ENCODE assay signal across 23 cellular contexts in genomic region chr17:43027091-43028032, GRCh38. TPM values are rescaled to one million over a fixed set of nuclear protein-coding genes. Genes with fewer than 3 reads are reported as not detected.
A peak's percentile ranks its signal among the peaks of the same experiment; 100 is the strongest.
DNase-seq lines count a peak whose midpoint lies in the region; ATAC-seq, FAIRE-seq and TF ChIP-seq lines count a peak whose summit lies in the region.
"Had no signal": no experiment of that assay in that cellular context is flagged by ENCODE, and none has a peak within 500 bp of the region (broad histone marks: within the 10 kb centered on the region; RNA-seq: fewer than 3 reads in every experiment).

No MANE protein-coding gene starts in this region.

- H2BK20ac ChIP-seq in H1 (ENCODE audit: low read length), result peak overlapping the region; percentile 99

- H3K79me2 ChIP-seq in H1 (ENCODE audit: control insufficient read depth in 1 of 2, insufficient read depth in 2 of 2, low read length in 2 of 2), result peaks cover 0 to 6% of the 10 kb centered on the region in 2 experiments; a peak in 2 of 4 replicates

- H4K20me1 ChIP-seq in H1 (replicated peaks in 1 of 2; ENCODE audit: control insufficient read depth in 1 of 2, insufficient read depth in 2 of 2, low read length in 2 of 2), result no peaks in the 10 kb centered on the region

- H3K4me2 ChIP-seq in H1 (ENCODE audit: insufficient read depth in 1 of 2, low read depth in 2 of 2, low read length in 2 of 2), result peak overlapping the region; percentile 64 to 69
- H3K4me2 ChIP-seq: smooth muscle cell had no signal

- no peak for FAIRE-seq in H1 (lab: Jason Lieb, UNC)
- FAIRE-seq: GM19239, K562 had no signal

- WGBS in H1 (ENCODE audit: extremely low coverage in 1 of 2, insufficient coverage in 1 of 2, insufficient read length in 1 of 2, insufficient replicate concordance in 2 of 2, low coverage in 1 of 2, low lambda C conversion rate in 2 of 2, missing lambda C conversion rate in 1 of 2), 2 experiments, result 68% methylated on average over 7 of the region's 9 CpGs; no CpG with 5 or more reads in 1 of the 2 experiments

- H3K14ac ChIP-seq in H1 (ENCODE audit: insufficient read length), result no peak overlapping the region

- no peaks in the 10 kb centered on the region for H3K9me3 Mint-ChIP-seq in neural crest cell
- H3K9me3 Mint-ChIP-seq: activated naive CD4-positive, alpha-beta T cell treated with anti-CD3 and anti-CD28 coated beads, Interleukin-2, amount 50 U/mL, for 24 hours; mesothelial cell of epicardium; stimulated activated naive CD8-positive, alpha-beta T cell treated with anti-CD3 and anti-CD28 coated beads, Interleukin-15, Interleukin-2, amounts not matched to agents 100 ng/mL and 50 ng/mL, for 24 hours had no signal

- H3K9ac ChIP-seq in H1 (replicated peaks in 1 of 4; ENCODE audit: extremely low read depth in 1 of 4, low read depth in 3 of 4, low read length in 3 of 4), result no peak overlapping the region; a peak in 2 of 7 replicates

- H2AFZ ChIP-seq in H1 (ENCODE audit: low read length), result no peak overlapping the region

- peak overlapping the region; percentile 78 for H2AK5ac ChIP-seq in H1 (ENCODE audit: low read depth, low read length)

- peak overlapping the region; percentile 92 for H4K91ac ChIP-seq in H1 (replicated peaks; ENCODE audit: insufficient read length, low read length)

- TF ChIP-seq RAD21 in H1 (IDR thresholded peaks at IDR 0.05 in 1 of 2, conservative IDR thresholded peaks at IDR 0.05 in 1 of 2; ENCODE audit: low read depth in 2 of 2, low read length in 2 of 2), result 0 out of 4 replicates have a peak, but pooled peaks of 1 of the 2 experiments have one; percentile 12

- peak overlapping the region; percentile 96 for H3K18ac ChIP-seq in H1 (ENCODE audit: extremely low read depth, low read length)

- no peak overlapping the region for H3K27ac ChIP-seq in H1 (ENCODE audit: low read depth, low read length)
- H3K27ac ChIP-seq: left ventricle myocardium inferior had no signal

- peak overlapping the region; percentile 92 for H2BK12ac ChIP-seq in H1 (ENCODE audit: low read depth, low read length)

- TF ChIP-seq CTCF in H1 (IDR thresholded peaks at IDR 0.05; ENCODE audit: control extremely low read depth in 1 of 3, insufficient read depth in 1 of 3, low read depth in 1 of 3, low read length in 3 of 3) (no peak), neural crest cell (conservative IDR thresholded peaks at IDR 0.05) (no peak)

- H2BK15ac ChIP-seq in H1 (ENCODE audit: low read length), result no peak overlapping the region; the same call in 1 of the 2 replicates

- no peak for ATAC-seq in GM21381 (IDR thresholded peaks at IDR 0.05; ENCODE audit: unreplicated experiment)
- ATAC-seq: K562, Right ventricle myocardium inferior had no signal

- H3K4me1 Mint-ChIP-seq in neural crest cell, result peaks cover 42% of the 10 kb centered on the region

- peaks cover 15 to 22% (median 17%) of the 10 kb centered on the region in 4 experiments for H3K4me1 ChIP-seq in H1 (replicated peaks in 1 of 4; ENCODE audit: control insufficient read depth in 3 of 4, insufficient read depth in 4 of 4, low read length in 3 of 4)

- no peaks in the 10 kb centered on the region for H3K36me3 Mint-ChIP-seq in neural crest cell (ENCODE audit: low read depth)
- H3K36me3 Mint-ChIP-seq: activated naive CD4-positive, alpha-beta T cell treated with anti-CD3 and anti-CD28 coated beads, Interleukin-2, amount 50 U/mL, for 24 hours; mesothelial cell of epicardium had no signal

- no peak for TF ChIP-seq POLR2A in H1 (IDR thresholded peaks at IDR 0.05; ENCODE audit: control extremely low read depth in 1 of 2, low read depth in 2 of 2, low read length in 2 of 2)

- H3K4me3 ChIP-seq in H7 (ENCODE audit: insufficient read depth, low read depth, low read length) (no peak overlapping the region), H1 (ENCODE audit: extremely low read depth in 1 of 4, insufficient read depth in 2 of 4, low read depth in 3 of 4, low read length in 4 of 4) (peak overlapping the region in 2 of 4 experiments; percentile 1 to 41; a peak in 3 of 8 replicates)
- H3K4me3 ChIP-seq: ascending aorta, esophagus muscularis mucosa, gastrocnemius medialis, K562, left ventricle myocardium inferior, smooth muscle cell, tibial artery had no signal

- peaks cover 3% of the 10 kb centered on the region for H3K27me3 Mint-ChIP-seq in neural crest cell (ENCODE audit: low read depth)
- H3K27me3 Mint-ChIP-seq: activated naive CD4-positive, alpha-beta T cell treated with anti-CD3 and anti-CD28 coated beads, Interleukin-2, amount 50 U/mL, for 24 hours; stimulated activated naive CD8-positive, alpha-beta T cell treated with anti-CD3 and anti-CD28 coated beads, Interleukin-15, Interleukin-2, amounts not matched to agents 100 ng/mL and 50 ng/mL, for 24 hours had no signal

- CTCF ChIA-PET in H1 (lab: Charles Lee; ENCODE audit: partially characterized antibody), result interaction anchor here (0.5 to 1.6 kb wide), 4 partner anchors 13 to 282 kb away, joined by 3 to 5 read pairs (median 3); no protein-coding TSS in a partner anchor

- H3K79me1 ChIP-seq in H1 (ENCODE audit: low read depth, low read length), result no peaks in the 10 kb centered on the region; the same call in 1 of the 2 replicates

- no peaks in the 10 kb centered on the region for H3K9me3 ChIP-seq in H1 (ENCODE audit: insufficient read depth in 2 of 2, low read depth in 1 of 2, low read length in 1 of 2)
- H3K9me3 ChIP-seq: ascending aorta, esophagus muscularis mucosa, gastrocnemius medialis, left ventricle myocardium inferior, tibial artery had no signal

- peaks cover 4% of the 10 kb centered on the region for H3K36me3 ChIP-seq in H7 (replicated peaks; ENCODE audit: control insufficient read depth, insufficient read depth, low read length)
- H3K36me3 ChIP-seq in H1 (ENCODE audit: control insufficient read depth in 2 of 4, insufficient read depth in 4 of 4, low read length in 3 of 4), result peaks cover 0 to 22% (median 4%) of the 10 kb centered on the region in 4 experiments; a peak in 2 of 8 replicates
- H3K36me3 ChIP-seq: ascending aorta, esophagus muscularis mucosa, gastrocnemius medialis, left ventricle myocardium inferior, tibial artery had no signal

- H3K27me3 ChIP-seq in H7 (ENCODE audit: control insufficient read depth, insufficient read depth, low read length) (no peaks in the 10 kb centered on the region), H1 (replicated peaks in 1 of 4; ENCODE audit: control insufficient read depth in 3 of 4, extremely low read depth in 1 of 4, insufficient read depth in 3 of 4, low read length in 3 of 4) (no peaks in the 10 kb centered on the region)
- H3K27me3 ChIP-seq: ascending aorta, esophagus muscularis mucosa, gastrocnemius medialis, tibial artery had no signal

- peak in 1 of 2 experiments; percentile 77; a peak in 1 of 3 replicates for TF ChIP-seq EP300 in H1 (IDR thresholded peaks at IDR 0.05; ENCODE audit: borderline replicate concordance in 1 of 2, low read depth in 2 of 2, low read length in 2 of 2)

- H3K56ac ChIP-seq in H1 (replicated peaks; ENCODE audit: insufficient read length, low read depth, low read length), result no peak overlapping the region

- no peak overlapping the region for H4K8ac ChIP-seq in H1 (ENCODE audit: extremely low read depth, insufficient read depth, low read length)

- peak overlapping the region; percentile 94 for H2BK5ac ChIP-seq in H1 (ENCODE audit: low read depth, low read length)

- H3K27ac Mint-ChIP-seq in neural crest cell (ENCODE audit: unreplicated experiment), result no peak overlapping the region
- H3K27ac Mint-ChIP-seq: activated naive CD4-positive, alpha-beta T cell treated with anti-CD3 and anti-CD28 coated beads, Interleukin-2, amount 50 U/mL, for 24 hours; stimulated activated naive CD8-positive, alpha-beta T cell treated with anti-CD3 and anti-CD28 coated beads, Interleukin-15, Interleukin-2, amounts not matched to agents 100 ng/mL and 50 ng/mL, for 24 hours had no signal

- H3K23ac ChIP-seq in H1 (ENCODE audit: insufficient read length), result no peak overlapping the region

- peak overlapping the region; percentile 65 for H4K5ac ChIP-seq in H1 (ENCODE audit: insufficient read length, low read depth, low read length)

- peaks cover 3% of the 10 kb centered on the region; the same call in 1 of the 2 replicates for H3K23me2 ChIP-seq in H1 (ENCODE audit: low read depth, low read length)

- POLR2A ChIA-PET in H1 (lab: Charles Lee; ENCODE audit: partially characterized antibody), result interaction anchor here (0.8 to 10.8 kb wide), 5 partner anchors 12 to 288 kb away, joined by 3 to 61 read pairs (median 3); no protein-coding TSS in a partner anchor

- H3K4me3 Mint-ChIP-seq in neural crest cell, result peak overlapping the region; percentile 74
- H3K4me3 Mint-ChIP-seq: activated naive CD4-positive, alpha-beta T cell treated with anti-CD3 and anti-CD28 coated beads, Interleukin-2, amount 50 U/mL, for 24 hours; stimulated activated naive CD8-positive, alpha-beta T cell treated with anti-CD3 and anti-CD28 coated beads, Interleukin-15, Interleukin-2, amounts not matched to agents 100 ng/mL and 50 ng/mL, for 24 hours had no signal

- DNase-seq in H7, result peak; percentile 82
- no peak for DNase-seq in H1 (ENCODE audit: low read depth in 1 of 2, low spot score in 2 of 2)
- DNase-seq in neural crest cell (ENCODE audit: low read depth, low spot score), result no peak
- DNase-seq in NCI-H2029 treated with DMSO at 0.1 percent for 48 hours (lab: John Stamatoyannopoulos, UW), result no peak
- no peak for DNase-seq in Kasumi-1 (lab: John Stamatoyannopoulos, UW)
- DNase-seq: activated T-cell treated with anti-CD3 and anti-CD28 coated beads, Interleukin-2, amount 50 U/mL, for 48 hours; effector CD8-positive, alpha-beta T cell; GF-D8; GOT3; left ventricle myocardium inferior; stimulated activated CD4-positive, alpha-beta T cell treated with anti-CD3 and anti-CD28 coated beads, Interleukin-4, amount 100 ng/mL, for 1 hour; tibial artery had no signal

- H3K4ac ChIP-seq in H1 (replicated peaks; ENCODE audit: insufficient read length, low read depth, low read length), result peak overlapping the region; percentile 73

- H2BK120ac ChIP-seq in H1 (replicated peaks; ENCODE audit: low read depth, low read length), result peak overlapping the region; percentile 69

RNA-seq across cellular contexts. Expression of gene RND2, which starts 2.3 kb away (rescaled TPM):
- 25.3 and 25.9 TPM in 2 replicates for total RNA-seq in H7 (2014; rRNA removed; shearing (Covaris generic))
- 51.3 and 56.8 TPM in 2 replicates for total RNA-seq in H1 (2021; fragmentation: NEBNext Ultra II Directional; extraction: Animal tissue kit (Norgen Biotek cat#: 25700))
- 61.4 and 76.2 TPM in 2 replicates for polyA plus RNA-seq in H1 (2011; rRNA removed)
- 77.8 TPM for polyA plus RNA-seq in H1 (2011; cell fraction: cytosol; rRNA removed)
- polyA plus RNA-seq in H1 (2011; cell fraction: nucleus; rRNA removed), result 48.9 TPM
- polyA plus RNA-seq in H1 (2012, experiment 1 of 2), result 48.4 to 68.0 TPM (median 59.0 TPM) in 4 replicates
- polyA plus RNA-seq in H1 (2012, experiment 2 of 2), result 60.7 TPM
- 22.6 TPM for polyA plus RNA-seq in H1 (2013, experiment 1 of 2)
- 21.5 TPM for polyA plus RNA-seq in H1 (2013, experiment 2 of 2)
- polyA minus RNA-seq in H1 (2011; rRNA and poly(A)+ RNA removed), result 38.7 and 39.0 TPM in 2 replicates
- polyA minus RNA-seq in H1 (2011; cell fraction: cytosol; rRNA and poly(A)+ RNA removed), result 17.8 TPM
- 15.3 TPM for polyA minus RNA-seq in H1 (2011; cell fraction: nucleus; rRNA and poly(A)+ RNA removed)
- 15.3 and 17.8 TPM in 2 replicates for total RNA-seq in neural crest cell

RNA-seq across cellular contexts. Expression of gene VAT1, which starts 5.2 kb away (rescaled TPM):
- total RNA-seq in H7 (2014; rRNA removed; shearing (Covaris generic)), result 263 and 264 TPM in 2 replicates
- total RNA-seq in H1 (2021; fragmentation: NEBNext Ultra II Directional; extraction: Animal tissue kit (Norgen Biotek cat#: 25700)), result 281 and 295 TPM in 2 replicates
- 200 and 269 TPM in 2 replicates for polyA plus RNA-seq in H1 (2011; rRNA removed)
- polyA plus RNA-seq in H1 (2011; cell fraction: cytosol; rRNA removed), result 246 TPM
- 211 TPM for polyA plus RNA-seq in H1 (2011; cell fraction: nucleus; rRNA removed)
- polyA plus RNA-seq in H1 (2012, experiment 1 of 2), result 312 to 485 TPM (median 385 TPM) in 4 replicates
- polyA plus RNA-seq in H1 (2012, experiment 2 of 2), result 284 TPM
- polyA plus RNA-seq in H1 (2013, experiment 1 of 2), result 209 TPM
- 231 TPM for polyA plus RNA-seq in H1 (2013, experiment 2 of 2)
- polyA minus RNA-seq in H1 (2011; rRNA and poly(A)+ RNA removed), result 360 and 517 TPM in 2 replicates
- 175 TPM for polyA minus RNA-seq in H1 (2011; cell fraction: cytosol; rRNA and poly(A)+ RNA removed)
- 93.2 TPM for polyA minus RNA-seq in H1 (2011; cell fraction: nucleus; rRNA and poly(A)+ RNA removed)
- 112 and 115 TPM in 2 replicates for total RNA-seq in neural crest cell

RNA-seq across cellular contexts. Expression of gene IFI35, which starts 20.8 kb away (rescaled TPM):
- 3.9 and 6.2 TPM in 2 replicates for total RNA-seq in H7 (2014; rRNA removed; shearing (Covaris generic))
- 2.0 and 2.5 TPM in 2 replicates for total RNA-seq in H1 (2021; fragmentation: NEBNext Ultra II Directional; extraction: Animal tissue kit (Norgen Biotek cat#: 25700))
- 4.7 and 4.9 TPM in 2 replicates for polyA plus RNA-seq in H1 (2011; rRNA removed)
- polyA plus RNA-seq in H1 (2011; cell fraction: cytosol; rRNA removed), result 4.8 TPM
- polyA plus RNA-seq in H1 (2011; cell fraction: nucleus; rRNA removed), result 3.7 TPM
- 2.5 to 5.1 TPM (median 4.2 TPM) in 4 replicates for polyA plus RNA-seq in H1 (2012, experiment 1 of 2)
- polyA plus RNA-seq in H1 (2012, experiment 2 of 2), result 3.8 TPM
- polyA plus RNA-seq in H1 (2013, experiment 1 of 2), result 0.77 TPM
- polyA plus RNA-seq in H1 (2013, experiment 2 of 2), result 0.66 TPM
- polyA minus RNA-seq in H1 (2011; rRNA and poly(A)+ RNA removed), result 2.1 and 3.5 TPM in 2 replicates
- 3.4 TPM for polyA minus RNA-seq in H1 (2011; cell fraction: cytosol; rRNA and poly(A)+ RNA removed)
- 2.2 TPM for polyA minus RNA-seq in H1 (2011; cell fraction: nucleus; rRNA and poly(A)+ RNA removed)
- total RNA-seq in neural crest cell, result 0.91 and 1.3 TPM in 2 replicates

RNA-seq across cellular contexts. Expression of gene RPL27, which starts 29.1 kb away (rescaled TPM):
- 1,832 and 1,859 TPM in 2 replicates for total RNA-seq in H7 (2014; rRNA removed; shearing (Covaris generic))
- total RNA-seq in H1 (2021; fragmentation: NEBNext Ultra II Directional; extraction: Animal tissue kit (Norgen Biotek cat#: 25700)), result 1,415 and 1,425 TPM in 2 replicates
- 3,779 and 3,900 TPM in 2 replicates for polyA plus RNA-seq in H1 (2011; rRNA removed)
- 3,674 TPM for polyA plus RNA-seq in H1 (2011; cell fraction: cytosol; rRNA removed)
- polyA plus RNA-seq in H1 (2011; cell fraction: nucleus; rRNA removed), result 1,465 TPM
- 1,928 to 4,480 TPM (median 4,033 TPM) in 4 replicates for polyA plus RNA-seq in H1 (2012, experiment 1 of 2)
- polyA plus RNA-seq in H1 (2012, experiment 2 of 2), result 7,082 TPM
- 5,965 TPM for polyA plus RNA-seq in H1 (2013, experiment 1 of 2)
- polyA plus RNA-seq in H1 (2013, experiment 2 of 2), result 5,738 TPM
- polyA minus RNA-seq in H1 (2011; rRNA and poly(A)+ RNA removed), result 639 and 673 TPM in 2 replicates
- 757 TPM for polyA minus RNA-seq in H1 (2011; cell fraction: cytosol; rRNA and poly(A)+ RNA removed)
- polyA minus RNA-seq in H1 (2011; cell fraction: nucleus; rRNA and poly(A)+ RNA removed), result 1,343 TPM
- 1,045 and 1,183 TPM in 2 replicates for total RNA-seq in neural crest cell

RNA-seq across cellular contexts. Expression of gene RUNDC1, which starts 47.0 kb away (rescaled TPM):
- 7.7 and 8.3 TPM in 2 replicates for total RNA-seq in H7 (2014; rRNA removed; shearing (Covaris generic))
- 10.7 and 11.9 TPM in 2 replicates for total RNA-seq in H1 (2021; fragmentation: NEBNext Ultra II Directional; extraction: Animal tissue kit (Norgen Biotek cat#: 25700))
- polyA plus RNA-seq in H1 (2011; rRNA removed), result 7.9 and 9.4 TPM in 2 replicates
- polyA plus RNA-seq in H1 (2011; cell fraction: cytosol; rRNA removed), result 8.5 TPM
- polyA plus RNA-seq in H1 (2011; cell fraction: nucleus; rRNA removed), result 8.2 TPM
- polyA plus RNA-seq in H1 (2012, experiment 1 of 2), result 9.5 to 9.8 TPM (median 9.7 TPM) in 4 replicates
- polyA plus RNA-seq in H1 (2012, experiment 2 of 2), result 5.9 TPM
- 7.2 TPM for polyA plus RNA-seq in H1 (2013, experiment 1 of 2)
- polyA plus RNA-seq in H1 (2013, experiment 2 of 2), result 7.8 TPM
- 16.5 and 17.5 TPM in 2 replicates for polyA minus RNA-seq in H1 (2011; rRNA and poly(A)+ RNA removed)
- polyA minus RNA-seq in H1 (2011; cell fraction: cytosol; rRNA and poly(A)+ RNA removed), result 7.4 TPM
- 9.1 TPM for polyA minus RNA-seq in H1 (2011; cell fraction: nucleus; rRNA and poly(A)+ RNA removed)
- total RNA-seq in neural crest cell, result 15.9 and 16.5 TPM in 2 replicates
